ENCODE assay signal across 2 cellular contexts in the genomic region with DNA sequence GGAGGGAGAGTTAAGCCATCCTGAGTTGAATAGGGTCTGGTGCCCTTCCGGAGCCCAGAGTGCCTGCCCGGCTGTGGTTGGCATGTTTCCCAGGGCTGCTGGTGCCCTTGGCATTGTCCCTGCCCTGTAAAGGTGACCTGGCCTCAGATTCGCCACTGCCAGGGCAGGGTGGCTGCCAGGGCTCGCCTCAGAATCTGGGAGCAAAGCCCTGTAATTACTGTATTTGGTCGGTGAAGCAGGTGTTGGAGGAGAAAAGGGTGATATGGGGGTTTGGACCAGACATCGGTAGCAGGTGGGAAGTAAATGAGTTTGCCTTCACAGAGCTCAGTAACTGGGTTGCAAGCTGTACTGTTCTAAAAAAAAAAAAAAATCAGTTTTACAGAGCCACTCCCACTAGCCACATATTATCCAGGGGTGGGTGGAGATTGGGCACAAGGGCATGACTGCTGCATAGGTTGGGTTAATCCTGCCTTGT.
TF ChIP-seq lines count a peak whose summit lies in the region.

No MANE protein-coding gene starts in this region.

TF ChIP-seq in liver, 16 proteins besides CTCF, POLR2A, EP300 and RAD21:
- TF ChIP-seq ZBTB33 (IDR thresholded peaks at IDR 0.05) (no peak), FOXA1 (IDR thresholded peaks at IDR 0.05) (no peak), SP1 (IDR thresholded peaks at IDR 0.05) (peak; percentile 74), HNF4A (conservative IDR thresholded peaks at IDR 0.05) (peak; percentile 82 to 86), NR2F2 (IDR thresholded peaks at IDR 0.05) (peak; percentile 86), REST (IDR thresholded peaks at IDR 0.05) (peak; percentile 8), TAF1 (conservative IDR thresholded peaks at IDR 0.05) (no peak), EGR1 (IDR thresholded peaks at IDR 0.05; ENCODE audit: low read depth in 2 of 2) (no peak), JUND (IDR thresholded peaks at IDR 0.05) (peak in 1 of 2 donors; percentile 52), HNF4G (IDR thresholded peaks at IDR 0.05) (peak; percentile 6), RXRA (IDR thresholded peaks at IDR 0.05) (peak; percentile 93 to 97), YY1 (IDR thresholded peaks at IDR 0.05) (peak; percentile 37), MAX (IDR thresholded peaks at IDR 0.05) (peak; percentile 49)
TF ChIP-seq in liver: peak in this region for 9.

TF ChIP-seq in HepG2, 621 proteins besides CTCF, POLR2A, EP300 and RAD21:
- TF ChIP-seq, protein P1, sequence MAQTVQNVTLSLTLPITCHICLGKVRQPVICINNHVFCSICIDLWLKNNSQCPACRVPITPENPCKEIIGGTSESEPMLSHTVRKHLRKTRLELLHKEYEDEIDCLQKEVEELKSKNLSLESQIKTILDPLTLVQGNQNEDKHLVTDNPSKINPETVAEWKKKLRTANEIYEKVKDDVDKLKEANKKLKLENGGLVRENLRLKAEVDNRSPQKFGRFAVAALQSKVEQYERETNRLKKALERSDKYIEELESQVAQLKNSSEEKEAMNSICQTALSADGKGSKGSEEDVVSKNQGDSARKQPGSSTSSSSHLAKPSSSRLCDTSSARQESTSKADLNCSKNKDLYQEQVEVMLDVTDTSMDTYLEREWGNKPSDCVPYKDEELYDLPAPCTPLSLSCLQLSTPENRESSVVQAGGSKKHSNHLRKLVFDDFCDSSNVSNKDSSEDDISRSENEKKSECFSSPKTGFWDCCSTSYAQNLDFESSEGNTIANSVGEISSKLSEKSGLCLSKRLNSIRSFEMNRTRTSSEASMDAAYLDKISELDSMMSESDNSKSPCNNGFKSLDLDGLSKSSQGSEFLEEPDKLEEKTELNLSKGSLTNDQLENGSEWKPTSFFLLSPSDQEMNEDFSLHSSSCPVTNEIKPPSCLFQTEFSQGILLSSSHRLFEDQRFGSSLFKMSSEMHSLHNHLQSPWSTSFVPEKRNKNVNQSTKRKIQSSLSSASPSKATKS (CRISPR knock-in tag; IDR thresholded peaks at IDR 0.05): no peak
- TF ChIP-seq ATM (IDR thresholded peaks at IDR 0.05; ENCODE audit: borderline replicate concordance) (no peak), NFYC (CRISPR knock-in tag; IDR thresholded peaks at IDR 0.05) (no peak), TCF7L2 (IDR thresholded peaks at IDR 0.05; ENCODE audit: low read depth, low read length) (no peak), ZHX1 (CRISPR knock-in tag; IDR thresholded peaks at IDR 0.05; ENCODE audit: low read depth) (no peak), ZNF121 (CRISPR knock-in tag; IDR thresholded peaks at IDR 0.05) (no peak), KLF6 (CRISPR knock-in tag; IDR thresholded peaks at IDR 0.05) (no peak), ATF2 (CRISPR knock-in tag; IDR thresholded peaks at IDR 0.05) (no peak), ZNF136 (CRISPR knock-in tag; IDR thresholded peaks at IDR 0.05; ENCODE audit: low read depth) (no peak), ARHGAP35 (CRISPR knock-in tag; IDR thresholded peaks at IDR 0.05; ENCODE audit: borderline replicate concordance) (no peak), PAWR (CRISPR knock-in tag; IDR thresholded peaks at IDR 0.05; ENCODE audit: borderline replicate concordance) (no peak), PRPF4 (IDR thresholded peaks at IDR 0.05; ENCODE audit: low read depth, low read length, poor library complexity, severe bottlenecking) (no peak)
- TF ChIP-seq, protein P2, sequence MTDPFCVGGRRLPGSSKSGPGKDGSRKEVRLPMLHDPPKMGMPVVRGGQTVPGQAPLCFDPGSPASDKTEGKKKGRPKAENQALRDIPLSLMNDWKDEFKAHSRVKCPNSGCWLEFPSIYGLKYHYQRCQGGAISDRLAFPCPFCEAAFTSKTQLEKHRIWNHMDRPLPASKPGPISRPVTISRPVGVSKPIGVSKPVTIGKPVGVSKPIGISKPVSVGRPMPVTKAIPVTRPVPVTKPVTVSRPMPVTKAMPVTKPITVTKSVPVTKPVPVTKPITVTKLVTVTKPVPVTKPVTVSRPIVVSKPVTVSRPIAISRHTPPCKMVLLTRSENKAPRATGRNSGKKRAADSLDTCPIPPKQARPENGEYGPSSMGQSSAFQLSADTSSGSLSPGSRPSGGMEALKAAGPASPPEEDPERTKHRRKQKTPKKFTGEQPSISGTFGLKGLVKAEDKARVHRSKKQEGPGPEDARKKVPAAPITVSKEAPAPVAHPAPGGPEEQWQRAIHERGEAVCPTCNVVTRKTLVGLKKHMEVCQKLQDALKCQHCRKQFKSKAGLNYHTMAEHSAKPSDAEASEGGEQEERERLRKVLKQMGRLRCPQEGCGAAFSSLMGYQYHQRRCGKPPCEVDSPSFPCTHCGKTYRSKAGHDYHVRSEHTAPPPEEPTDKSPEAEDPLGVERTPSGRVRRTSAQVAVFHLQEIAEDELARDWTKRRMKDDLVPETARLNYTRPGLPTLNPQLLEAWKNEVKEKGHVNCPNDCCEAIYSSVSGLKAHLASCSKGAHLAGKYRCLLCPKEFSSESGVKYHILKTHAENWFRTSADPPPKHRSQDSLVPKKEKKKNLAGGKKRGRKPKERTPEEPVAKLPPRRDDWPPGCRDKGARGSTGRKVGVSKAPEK (CRISPR knock-in tag; IDR thresholded peaks at IDR 0.05; ENCODE audit: borderline replicate concordance): no peak
